11 cellular contexts compared by ENCODE assay signal in the genomic region with DNA sequence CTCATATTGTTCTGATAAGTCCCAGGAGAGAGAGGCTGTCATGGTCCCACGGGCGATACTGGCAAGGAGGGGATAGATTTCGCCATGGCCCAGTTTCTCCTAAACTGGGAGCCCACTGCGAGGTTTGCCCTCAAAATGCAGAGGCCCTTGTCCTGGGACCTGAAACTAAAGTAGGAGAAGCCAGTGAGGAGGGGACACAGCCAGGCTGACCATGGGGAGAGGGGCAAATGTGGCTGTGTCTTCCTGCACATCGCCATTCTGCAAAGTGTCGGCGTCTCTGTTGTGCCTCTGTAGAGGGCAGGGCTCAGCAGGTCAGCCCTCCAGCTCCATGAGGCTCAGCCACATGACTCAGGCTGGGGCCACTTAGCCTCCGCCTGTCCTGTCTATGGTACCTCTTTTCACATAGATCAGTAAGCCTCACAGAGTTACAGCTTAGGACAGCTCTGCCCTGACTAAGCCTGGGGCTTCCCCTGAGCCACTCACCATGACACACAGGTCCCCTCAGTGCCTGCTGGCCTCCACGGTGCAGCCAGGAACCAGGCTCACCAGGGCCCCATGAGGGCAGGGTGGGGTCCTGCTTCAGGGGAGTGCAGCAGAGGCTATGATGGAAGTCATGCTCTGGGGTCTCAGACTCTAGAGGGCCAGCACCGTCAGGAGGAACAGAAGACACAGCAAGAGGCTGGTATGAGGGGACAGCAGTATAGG. TPM values are rescaled to one million over a fixed set of nuclear protein-coding genes. Genes with fewer than 3 reads are reported as not detected.
DNase-seq lines count a peak whose midpoint lies in the region; ATAC-seq and TF ChIP-seq lines count a peak whose summit lies in the region.
"Had no signal": no experiment of that assay in that cellular context is flagged by ENCODE, and none has a peak within 500 bp of the region (broad histone marks: within the 10 kb centered on the region; RNA-seq: fewer than 3 reads in every experiment).

No MANE protein-coding gene starts in this region.

- H3K27ac Mint-ChIP-seq in neural progenitor cell, result peak overlapping the region; percentile 84
- H3K27ac Mint-ChIP-seq: activated CD4-positive, alpha-beta T cell treated with anti-CD3 and anti-CD28 coated beads, Interleukin-2, amount 10 ng/mL, durations not matched to agents 24 days and 14 days had no signal

- H4K20me1 ChIP-seq in SK-N-SH (ENCODE audit: insufficient read depth), result no peaks in the 10 kb centered on the region
- no peaks in the 10 kb centered on the region for H4K20me1 ChIP-seq in neural progenitor cell (ENCODE audit: low read depth)

- H3K36me3 Mint-ChIP-seq in neural progenitor cell, result no peaks in the 10 kb centered on the region

- H3K4me1 ChIP-seq in SK-N-SH (ENCODE audit: control insufficient read depth in 1 of 2, insufficient read depth in 2 of 2, low read depth in 1 of 2, low read length in 1 of 2) (peaks cover 0 to 15% of the 10 kb centered on the region in 2 experiments; a peak in 1 of 4 replicates), neural progenitor cell (no peaks in the 10 kb centered on the region)

- TF ChIP-seq RAD21 in SK-N-SH (IDR thresholded peaks at IDR 0.05; ENCODE audit: low read length), result no peak

- WGBS in SK-N-SH (ENCODE audit: low lambda C conversion rate), result 85% methylated on average over 6 of the region's 10 CpGs

- H3K27me3 Mint-ChIP-seq in neural progenitor cell (ENCODE audit: insufficient read depth, low read depth), result peaks cover 4% of the 10 kb centered on the region
- H3K27me3 Mint-ChIP-seq: activated CD4-positive, alpha-beta T cell treated with anti-CD3 and anti-CD28 coated beads, Interleukin-2, amount 10 ng/mL, durations not matched to agents 24 days and 14 days had no signal

- no peaks in the 10 kb centered on the region for H3K27me3 ChIP-seq in SK-N-SH (ENCODE audit: insufficient read depth)
- H3K27me3 ChIP-seq in neural progenitor cell, result no peaks in the 10 kb centered on the region

- ATAC-seq in SK-N-SH treated with all-trans-retinoic acid at 6 μM for 48 hours, result 0 out of 3 replicates have a peak, but pooled peaks have one; percentile 18
- ATAC-seq in GM21723 (IDR thresholded peaks at IDR 0.05; ENCODE audit: unreplicated experiment), result peak; percentile 74
- peak; percentile 49 for ATAC-seq in HG03469 (IDR thresholded peaks at IDR 0.05; ENCODE audit: unreplicated experiment)

- no peak for DNase-seq in SK-N-SH
- DNase-seq in neural progenitor cell (ENCODE audit: low spot score), result no peak
- no peak for DNase-seq in hepatic stellate cell (ENCODE audit: low spot score)
- no peak for DNase-seq in germinal center (ENCODE audit: low spot score)
- no peak for DNase-seq in NCI-H748 (lab: John Stamatoyannopoulos, UW; ENCODE audit: unreplicated experiment)
- DNase-seq: activated CD4-positive, alpha-beta T cell treated with anti-CD3 and anti-CD28 coated beads, Interleukin-2, amount 10 ng/mL, durations not matched to agents 24 days and 14 days; NCI-H1417 treated with DMSO at 0.1 percent for 48 hours; small intestine had no signal

- H3K9me2 ChIP-seq in SK-N-SH, result no peaks in the 10 kb centered on the region

- H3K4me3 ChIP-seq in SK-N-SH (ENCODE audit: low read depth in 2 of 2, low read length in 1 of 2), result no peak overlapping the region
- no peak overlapping the region for H3K4me3 ChIP-seq in neural progenitor cell

- no peak overlapping the region for H3K4me3 Mint-ChIP-seq in neural progenitor cell
- H3K4me3 Mint-ChIP-seq: activated CD4-positive, alpha-beta T cell treated with anti-CD3 and anti-CD28 coated beads, Interleukin-2, amount 10 ng/mL, durations not matched to agents 24 days and 14 days had no signal

- no peak overlapping the region for H3K27ac ChIP-seq in SK-N-SH (ENCODE audit: low read depth in 2 of 2, low read length in 1 of 2)
- no peak overlapping the region for H3K27ac ChIP-seq in neural progenitor cell

- H2AFZ ChIP-seq in SK-N-SH (ENCODE audit: low read depth), result no peak overlapping the region
- no peak overlapping the region for H2AFZ ChIP-seq in neural progenitor cell (replicated peaks)

- no peak for TF ChIP-seq CTCF in SK-N-SH (IDR thresholded peaks at IDR 0.05)
- no peak for TF ChIP-seq CTCF in neural progenitor cell (IDR thresholded peaks at IDR 0.05)

- POLR2A ChIA-PET in SK-N-SH (lab: Yijun Ruan, JAX), result no interaction called here

- H3F3A ChIP-seq in SK-N-SH (replicated peaks; ENCODE audit: insufficient read depth) (no peaks in the 10 kb centered on the region), neural progenitor cell (ENCODE audit: low read depth) (no peaks in the 10 kb centered on the region)

- no peaks in the 10 kb centered on the region for H3K36me3 ChIP-seq in SK-N-SH (replicated peaks in 1 of 2; ENCODE audit: control insufficient read depth in 1 of 2, insufficient read depth in 2 of 2, low read length in 1 of 2)
- no peaks in the 10 kb centered on the region for H3K36me3 ChIP-seq in neural progenitor cell

- no peaks in the 10 kb centered on the region for H3K9me3 ChIP-seq in SK-N-SH
- no peaks in the 10 kb centered on the region for H3K9me3 ChIP-seq in neural progenitor cell (ENCODE audit: low read depth)

- no peak for TF ChIP-seq EP300 in SK-N-SH (IDR thresholded peaks at IDR 0.05; ENCODE audit: borderline replicate concordance in 1 of 2, low read depth in 1 of 2, low read length in 1 of 2)

- H3K9ac ChIP-seq in SK-N-SH (no peak overlapping the region), neural progenitor cell (no peak overlapping the region)

- peaks cover 2% of the 10 kb centered on the region for H3K4me1 Mint-ChIP-seq in neural progenitor cell

- CTCF ChIA-PET in SK-N-SH (lab: Yijun Ruan, JAX), result interaction anchor here (0.6 to 1.3 kb wide), 3 partner anchors 17 to 275 kb away, joined by 3 to 4 read pairs (median 3); partner anchors contain the start of gene PLXNA1

- H3K4me2 ChIP-seq in SK-N-SH, result no peak overlapping the region
- no peak overlapping the region for H3K4me2 ChIP-seq in neural progenitor cell

- H3K9me3 Mint-ChIP-seq in neural progenitor cell, result no peaks in the 10 kb centered on the region
- H3K9me3 Mint-ChIP-seq: activated CD4-positive, alpha-beta T cell treated with anti-CD3 and anti-CD28 coated beads, Interleukin-2, amount 10 ng/mL, durations not matched to agents 24 days and 14 days had no signal

- H3K79me2 ChIP-seq in SK-N-SH (ENCODE audit: insufficient read depth) (no peaks in the 10 kb centered on the region), neural progenitor cell (ENCODE audit: low read depth) (no peaks in the 10 kb centered on the region)

TF ChIP-seq in SK-N-SH treated with all-trans-retinoic acid at 6 μM for 48 hours, 23 proteins besides CTCF, POLR2A, EP300 and RAD21 (continues in another document):
- TF ChIP-seq POU6F1 (CRISPR knock-in tag; IDR thresholded peaks at IDR 0.05; ENCODE audit: borderline replicate concordance, low read depth), result no peak

TF ChIP-seq in SK-N-SH, 30 proteins besides CTCF, POLR2A, EP300 and RAD21 (continues in another document):
- TF ChIP-seq SMC3 (IDR thresholded peaks at IDR 0.05; ENCODE audit: low read depth, low read length) (no peak), GATA2 (CRISPR knock-in tag; IDR thresholded peaks at IDR 0.05) (no peak), TCF12 (IDR thresholded peaks at IDR 0.05) (no peak), FOXJ3 (CRISPR knock-in tag; IDR thresholded peaks at IDR 0.05) (no peak), RFX5 (IDR thresholded peaks at IDR 0.05; ENCODE audit: low read length) (no peak), YY1 (IDR thresholded peaks at IDR 0.05; ENCODE audit: low read depth) (no peak), POLR2AphosphoS5 (IDR thresholded peaks at IDR 0.05; ENCODE audit: low read depth, low read length) (no peak), FOXM1 (IDR thresholded peaks at IDR 0.05; ENCODE audit: low read depth) (no peak), NRF1 (IDR thresholded peaks at IDR 0.05; ENCODE audit: low read depth, low read length) (no peak), ZBTB33 (IDR thresholded peaks at IDR 0.05; ENCODE audit: borderline replicate concordance, low read depth) (no peak)
- TF ChIP-seq, protein P1, sequence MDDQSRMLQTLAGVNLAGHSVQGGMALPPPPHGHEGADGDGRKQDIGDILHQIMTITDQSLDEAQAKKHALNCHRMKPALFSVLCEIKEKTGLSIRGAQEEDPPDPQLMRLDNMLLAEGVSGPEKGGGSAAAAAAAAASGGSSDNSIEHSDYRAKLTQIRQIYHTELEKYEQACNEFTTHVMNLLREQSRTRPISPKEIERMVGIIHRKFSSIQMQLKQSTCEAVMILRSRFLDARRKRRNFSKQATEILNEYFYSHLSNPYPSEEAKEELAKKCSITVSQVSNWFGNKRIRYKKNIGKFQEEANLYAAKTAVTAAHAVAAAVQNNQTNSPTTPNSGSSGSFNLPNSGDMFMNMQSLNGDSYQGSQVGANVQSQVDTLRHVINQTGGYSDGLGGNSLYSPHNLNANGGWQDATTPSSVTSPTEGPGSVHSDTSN (IDR thresholded peaks at IDR 0.05), result no peak

RNA-seq across cellular contexts. Expression of gene PLXNA1, which starts 28.6 kb away (rescaled TPM):
- polyA plus RNA-seq in SK-N-SH (2012; rRNA removed), result 48.1 and 48.7 TPM in 2 replicates
- polyA plus RNA-seq in SK-N-SH (2012; cell fraction: cytosol; rRNA removed), result 13.2 and 23.6 TPM in 2 replicates
- 104 and 115 TPM in 2 replicates for polyA plus RNA-seq in SK-N-SH (2012; cell fraction: nucleus; rRNA removed)
- 34.7 and 89.1 TPM in 2 replicates for total RNA-seq in neural progenitor cell (ENCODE audit: low replicate concordance)

Comparison
In these comparisons a context has a peak if more than half of its experiments do, and no peak if none do; other contexts are left out.
1. ATAC-seq: peak in every context shown above with its lines; median percentile 74 in GM21723; 49 in HG03469; 18 in SK-N-SH treated with all-trans-retinoic acid at 6 μM for 48 hours.